14 cellular contexts compared by ENCODE assay signal in the genomic region with DNA sequence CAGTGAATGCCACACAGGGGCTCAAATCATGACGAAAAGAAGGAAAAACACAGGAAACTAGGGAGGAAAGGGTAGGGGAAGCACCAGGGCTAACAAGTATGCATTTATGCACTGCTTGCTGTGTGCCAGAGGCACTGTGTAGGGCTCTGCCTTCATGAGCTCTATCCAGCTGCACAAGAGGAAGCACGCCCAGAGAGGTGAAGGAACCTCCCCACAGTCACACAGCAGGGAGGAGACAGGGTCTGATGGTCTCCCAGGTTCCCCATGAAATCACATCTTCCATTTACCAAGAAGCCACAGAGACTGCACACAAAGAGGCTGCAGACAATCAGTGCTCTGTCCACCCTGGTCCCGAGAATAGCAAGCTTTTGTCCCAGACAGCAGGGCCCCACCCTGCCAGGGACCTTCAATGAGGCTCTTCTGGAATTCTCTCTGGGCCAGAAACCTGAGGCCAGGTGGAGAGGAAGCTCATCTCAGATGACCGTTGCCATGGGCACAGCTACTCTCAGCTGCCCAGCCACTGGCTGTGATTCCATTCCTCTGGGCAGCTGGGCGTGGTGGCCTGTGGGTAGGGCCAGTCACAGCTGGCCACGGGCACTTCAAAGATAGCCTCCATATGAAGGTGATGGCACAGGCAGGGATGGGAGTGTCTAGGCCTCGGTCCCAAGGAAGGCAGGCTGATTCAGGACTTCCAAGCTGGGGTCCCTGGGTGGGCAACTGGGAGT. TPM values are rescaled to one million over a fixed set of nuclear protein-coding genes. Genes with fewer than 3 reads are reported as not detected.
DNase-seq lines count a peak whose midpoint lies in the region; FAIRE-seq and TF ChIP-seq lines count a peak whose summit lies in the region.
"Had no signal": no experiment of that assay in that cellular context is flagged by ENCODE, and none has a peak within 500 bp of the region (broad histone marks: within the 10 kb centered on the region; RNA-seq: fewer than 3 reads in every experiment).

No MANE protein-coding gene starts in this region.

- H3K4me1 Mint-ChIP-seq in nephron progenitor cell, result peaks cover 16% of the 10 kb centered on the region
- no peaks in the 10 kb centered on the region for H3K4me1 Mint-ChIP-seq in activated naive CD8-positive, alpha-beta T cell treated with anti-CD3 and anti-CD28 coated beads for 36 hours

- no peak overlapping the region for H3K4me3 ChIP-seq in SJCRH30
- no peak overlapping the region for H3K4me3 ChIP-seq in smooth muscle cell
- H3K4me3 ChIP-seq: BLaER1 treated with 17β-estradiol and CSF1 and Interleukin-3, amounts not matched to agents 10 nM and 100 nM had no signal

- H2AFZ ChIP-seq in smooth muscle cell (ENCODE audit: low read depth), result no peak overlapping the region

- H3K27ac ChIP-seq in SJCRH30 (no peak overlapping the region), smooth muscle cell (ENCODE audit: low read depth) (no peak overlapping the region)
- H3K27ac ChIP-seq: BLaER1 treated with 17β-estradiol and CSF1 and Interleukin-3, amounts not matched to agents 10 nM and 100 nM had no signal

- no peak for FAIRE-seq in HTR-8/SVneo (lab: Jason Lieb, UNC)
- FAIRE-seq: GM19239 had no signal

- no peaks in the 10 kb centered on the region for H3K9me3 ChIP-seq in SJCRH30 (replicated peaks)
- H3K9me3 ChIP-seq in smooth muscle cell (replicated peaks; ENCODE audit: low read depth), result no peaks in the 10 kb centered on the region
- H3K9me3 ChIP-seq: BLaER1 treated with 17β-estradiol and CSF1 and Interleukin-3, amounts not matched to agents 10 nM and 100 nM had no signal

- H4K20me1 ChIP-seq in smooth muscle cell (ENCODE audit: low read depth), result no peaks in the 10 kb centered on the region
- H4K20me1 ChIP-seq: BLaER1 treated with 17β-estradiol and CSF1 and Interleukin-3, amounts not matched to agents 10 nM and 100 nM had no signal

- peak overlapping the region; percentile 57 for H3K27ac Mint-ChIP-seq in nephron progenitor cell
- H3K27ac Mint-ChIP-seq in activated naive CD8-positive, alpha-beta T cell treated with anti-CD3 and anti-CD28 coated beads for 36 hours, result no peak overlapping the region

- DNase-seq in DMS153 treated with DMSO at 0.1 percent for 48 hours (lab: John Stamatoyannopoulos, UW; ENCODE audit: unreplicated experiment) (peak; percentile 6), NCI-H146 treated with DMSO at 0.1 percent for 48 hours (lab: John Stamatoyannopoulos, UW; ENCODE audit: unreplicated experiment) (peak; percentile 81), SJCRH30 (peak; percentile 58 to 68), nephron progenitor cell (peak; percentile 35), smooth muscle cell (lab: John Stamatoyannopoulos, UW; ENCODE audit: unreplicated experiment) (no peak), HTR-8/SVneo (ENCODE audit: insufficient read length, low spot score) (no peak), NOMO-1 (lab: John Stamatoyannopoulos, UW; ENCODE audit: unreplicated experiment in 2 of 2) (no peak)
- no peak for DNase-seq in activated naive CD8-positive, alpha-beta T cell treated with anti-CD3 and anti-CD28 coated beads for 36 hours
- DNase-seq: activated CD4-positive, alpha-beta T cell treated with anti-CD3 and anti-CD28 coated beads, Interleukin-2, amount 50 U/mL, for 48 hours; stimulated activated CD4-positive, alpha-beta T cell treated with anti-CD3 and anti-CD28 coated beads, Interleukin-1b, Interleukin-23, amount 100 ng/mL, for 48 hours; stimulated activated naive CD8-positive, alpha-beta T cell treated with anti-CD3 and anti-CD28 coated beads, Interleukin-15, amount 100 ng/mL, for 72 hours had no signal

- H3K27me3 Mint-ChIP-seq in nephron progenitor cell (ENCODE audit: low read depth, poor library complexity), result no peaks in the 10 kb centered on the region
- H3K27me3 Mint-ChIP-seq in activated naive CD8-positive, alpha-beta T cell treated with anti-CD3 and anti-CD28 coated beads for 36 hours, result no peaks in the 10 kb centered on the region

- H3F3A ChIP-seq in smooth muscle cell (ENCODE audit: low read depth), result no peaks in the 10 kb centered on the region

- H3K36me3 Mint-ChIP-seq in nephron progenitor cell (ENCODE audit: low read depth), result no peaks in the 10 kb centered on the region
- H3K36me3 Mint-ChIP-seq in activated naive CD8-positive, alpha-beta T cell treated with anti-CD3 and anti-CD28 coated beads for 36 hours, result no peaks in the 10 kb centered on the region
- H3K36me3 Mint-ChIP-seq: activated naive CD4-positive, alpha-beta T cell treated with anti-CD3 and anti-CD28 coated beads, Interleukin-2, amount 50 U/mL, for 72 hours had no signal

- no peak overlapping the region for H3K4me2 ChIP-seq in smooth muscle cell

- no peak overlapping the region for H3K4me3 Mint-ChIP-seq in nephron progenitor cell
- H3K4me3 Mint-ChIP-seq in activated naive CD8-positive, alpha-beta T cell treated with anti-CD3 and anti-CD28 coated beads for 36 hours, result no peak overlapping the region
- H3K4me3 Mint-ChIP-seq: stimulated activated naive CD8-positive, alpha-beta T cell treated with anti-CD3 and anti-CD28 coated beads, Interleukin-15, amount 100 ng/mL, for 72 hours had no signal

- no peak overlapping the region for H3K9ac ChIP-seq in smooth muscle cell (ENCODE audit: low read depth)

- TF ChIP-seq CTCF in nephron progenitor cell (IDR thresholded peaks at IDR 0.05) (no peak), smooth muscle cell (IDR thresholded peaks at IDR 0.05; ENCODE audit: borderline replicate concordance, insufficient read depth, poor library complexity, severe bottlenecking) (no peak)

- H3K36me3 ChIP-seq in SJCRH30 (no peaks in the 10 kb centered on the region), smooth muscle cell (ENCODE audit: low read depth) (no peaks in the 10 kb centered on the region)
- H3K36me3 ChIP-seq: BLaER1 treated with 17β-estradiol and CSF1 and Interleukin-3, amounts not matched to agents 10 nM and 100 nM had no signal

- H3K79me2 ChIP-seq in smooth muscle cell (ENCODE audit: low read depth), result no peaks in the 10 kb centered on the region

- 71% methylated on average over 7 of the region's 7 CpGs for WGBS in smooth muscle cell (ENCODE audit: low lambda C conversion rate)

- H3K27me3 ChIP-seq in SJCRH30 (no peaks in the 10 kb centered on the region), smooth muscle cell (ENCODE audit: low read depth) (no peaks in the 10 kb centered on the region)
- H3K27me3 ChIP-seq: BLaER1 treated with 17β-estradiol and CSF1 and Interleukin-3, amounts not matched to agents 10 nM and 100 nM had no signal

- H3K4me1 ChIP-seq in SJCRH30 (peaks cover 5% of the 10 kb centered on the region; the same call in 1 of the 2 replicates), smooth muscle cell (ENCODE audit: low read depth) (no peaks in the 10 kb centered on the region)

- no peaks in the 10 kb centered on the region for H3K9me3 Mint-ChIP-seq in nephron progenitor cell
- no peaks in the 10 kb centered on the region for H3K9me3 Mint-ChIP-seq in activated naive CD8-positive, alpha-beta T cell treated with anti-CD3 and anti-CD28 coated beads for 36 hours
- H3K9me3 Mint-ChIP-seq: activated naive CD4-positive, alpha-beta T cell treated with anti-CD3 and anti-CD28 coated beads, Interleukin-2, amount 50 U/mL, for 72 hours; stimulated activated naive CD8-positive, alpha-beta T cell treated with anti-CD3 and anti-CD28 coated beads, Interleukin-15, amount 100 ng/mL, for 72 hours had no signal

RNA-seq across cellular contexts. Expression of gene TRPV4, which starts 7.3 kb away (rescaled TPM):
- total RNA-seq in SJCRH30 (2014; rRNA removed; shearing (Covaris generic)), result 2.4 and 2.9 TPM in 2 replicates
- 0.63 and 1.9 TPM in 2 replicates for total RNA-seq in smooth muscle cell
- polyA plus RNA-seq in smooth muscle cell, result 1.5 TPM in 2 replicates
- not detected for total RNA-seq in activated naive CD8-positive, alpha-beta T cell treated with anti-CD3 and anti-CD28 coated beads for 36 hours
- total RNA-seq: activated naive CD4-positive, alpha-beta T cell treated with anti-CD3 and anti-CD28 coated beads, Interleukin-2, amount 50 U/mL, for 72 hours had no signal

RNA-seq across cellular contexts. Expression of gene GLTP, which starts 39.8 kb away (rescaled TPM):
- total RNA-seq in SJCRH30 (2014; rRNA removed; shearing (Covaris generic)), result 37.4 and 39.9 TPM in 2 replicates
- total RNA-seq in smooth muscle cell, result 46.9 and 63.5 TPM in 2 replicates
- 38.1 and 43.4 TPM in 2 replicates for polyA plus RNA-seq in smooth muscle cell
- 10 to 100 TPM; 31.5 to 32.4 TPM for total RNA-seq in activated naive CD8-positive, alpha-beta T cell treated with anti-CD3 and anti-CD28 coated beads for 36 hours

RNA-seq across cellular contexts. Expression of gene TCHP, which starts 59.6 kb away (rescaled TPM):
- total RNA-seq in SJCRH30 (2014; rRNA removed; shearing (Covaris generic)), result 19.0 and 21.1 TPM in 2 replicates
- total RNA-seq in smooth muscle cell, result 4.2 and 6.6 TPM in 2 replicates
- 7.7 and 7.8 TPM in 2 replicates for polyA plus RNA-seq in smooth muscle cell
- 10 to 100 TPM; 22.9 to 24.9 TPM for total RNA-seq in activated naive CD8-positive, alpha-beta T cell treated with anti-CD3 and anti-CD28 coated beads for 36 hours

Comparison
In these comparisons a context has a peak if more than half of its experiments do, and no peak if none do; other contexts are left out.
1. DNase-seq: peak in DMS153 treated with DMSO at 0.1 percent for 48 hours (single experiment), NCI-H146 treated with DMSO at 0.1 percent for 48 hours (single experiment), SJCRH30 (2 of 2) and nephron progenitor cell (single experiment); none in smooth muscle cell (single experiment), activated naive CD8-positive, alpha-beta T cell treated with anti-CD3 and anti-CD28 coated beads for 36 hours (single experiment), HTR-8/SVneo (single experiment) and NOMO-1 (0 of 2).